14 cellular contexts compared by ENCODE assay signal in the genomic region with DNA sequence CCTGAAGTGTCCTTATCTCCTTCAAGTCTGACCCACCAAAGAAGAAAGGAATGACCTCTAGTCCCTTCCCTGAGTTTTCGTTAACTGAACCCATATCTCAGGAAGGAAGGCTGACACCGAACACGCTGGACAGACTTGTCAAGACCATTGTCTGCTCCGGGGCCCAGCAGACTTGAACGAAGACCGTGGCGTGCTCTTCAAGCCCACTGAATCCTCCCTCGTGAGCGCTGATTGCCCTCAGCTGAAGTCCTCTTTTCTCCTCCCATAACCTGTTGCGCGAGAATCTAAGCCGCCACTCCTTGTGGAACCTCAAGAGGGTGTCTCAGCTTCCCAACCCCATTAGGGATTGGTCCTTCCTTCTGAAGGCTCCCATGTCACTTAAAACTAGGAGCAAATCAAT. TPM values are rescaled to one million over a fixed set of nuclear protein-coding genes. Genes with fewer than 3 reads are reported as not detected.
"Had no signal": no experiment of that assay in that cellular context is flagged by ENCODE, and none has a peak within 500 bp of the region (broad histone marks: within the 10 kb centered on the region; RNA-seq: fewer than 3 reads in every experiment).

No MANE protein-coding gene starts in this region.

- H3K27me3 ChIP-seq: esophagus muscularis mucosa, right lobe of liver had no signal

- H3K27ac ChIP-seq: esophagus muscularis mucosa, psoas muscle, right lobe of liver had no signal

- H3K4me3 ChIP-seq: esophagus muscularis mucosa, psoas muscle, right lobe of liver, smooth muscle cell had no signal

- H3K4me2 ChIP-seq: smooth muscle cell had no signal

- H3K9me3 ChIP-seq: esophagus muscularis mucosa, psoas muscle, right lobe of liver had no signal

- H3K36me3 ChIP-seq: esophagus muscularis mucosa, right lobe of liver had no signal

- DNase-seq: activated CD4-positive, alpha-beta T cell treated with anti-CD3 and anti-CD28 coated beads, Interleukin-2, amount 50 U/mL, for 48 hours; activated CD4-positive, CD25-positive, alpha-beta regulatory T cell treated with anti-CD3 and anti-CD28 coated beads, Interleukin-2, amount 50 U/mL, for 72 hours; activated CD8-positive, alpha-beta memory T cell treated with anti-CD3 and anti-CD28 coated beads, Interleukin-2, amount 10 ng/mL, durations not matched to agents 7 days and 5 days; activated naive CD4-positive, alpha-beta T cell treated with anti-CD3 and anti-CD28 coated beads, Interleukin-2, amount 10 ng/mL, durations not matched to agents 7 days and 5 days; activated T-cell treated with anti-CD3 and anti-CD28 coated beads, Interleukin-2, amount 50 U/mL, for 1 hour; kidney glomerular epithelial cell; psoas muscle; SW 1271 had no signal

- ATAC-seq: activated CD8-positive, alpha-beta memory T cell treated with anti-CD3 and anti-CD28 coated beads, Interleukin-2, amount 10 ng/mL, durations not matched to agents 7 days and 5 days; psoas muscle; right lobe of liver had no signal

- H3K4me1 ChIP-seq: esophagus muscularis mucosa, psoas muscle, right lobe of liver had no signal

RNA-seq across cellular contexts. Expression of gene CNDP1, which starts 0.6 kb away (rescaled TPM):
- total RNA-seq: astrocyte, esophagus muscularis mucosa, glomerular endothelial cell, osteoblast, psoas muscle, smooth muscle cell had no signal
